In the genomic region with DNA sequence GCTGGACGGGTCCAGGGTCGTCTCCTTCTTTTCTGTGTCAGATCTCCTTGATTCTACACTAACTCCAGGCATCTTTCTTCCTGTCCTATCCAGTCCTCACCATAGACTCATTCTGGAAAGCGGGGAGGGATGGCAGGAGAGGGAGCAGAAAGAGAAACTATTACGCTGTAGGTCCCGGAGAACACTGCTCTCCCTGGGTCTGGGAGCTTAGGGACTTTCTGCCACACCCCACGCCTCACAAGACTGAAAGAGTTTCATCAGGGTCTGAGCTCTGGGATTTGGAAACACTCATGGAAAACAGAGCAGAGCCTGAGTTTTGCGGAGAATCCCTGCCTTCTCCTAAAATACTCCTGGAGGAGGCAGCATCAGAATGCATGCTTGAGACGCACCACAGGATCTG, we compare ENCODE assay signal across 10 cellular contexts. TPM values are rescaled to one million over a fixed set of nuclear protein-coding genes. Genes with fewer than 3 reads are reported as not detected.
A peak's percentile ranks its signal among the peaks of the same experiment; 100 is the strongest.
DNase-seq lines count a peak whose midpoint lies in the region; ATAC-seq and TF ChIP-seq lines count a peak whose summit lies in the region.
"Had no signal": no experiment of that assay in that cellular context is flagged by ENCODE, and none has a peak within 500 bp of the region (broad histone marks: within the 10 kb centered on the region; RNA-seq: fewer than 3 reads in every experiment).

No MANE protein-coding gene starts in this region.

- H3K36me3 ChIP-seq in right atrium auricular region (no peaks in the 10 kb centered on the region), skeletal muscle tissue (ENCODE audit: control insufficient read depth in 3 of 3, insufficient read depth in 3 of 3, low read length in 3 of 3) (no peaks in the 10 kb centered on the region), SJCRH30 (no peaks in the 10 kb centered on the region)
- H3K36me3 ChIP-seq: cardiac muscle cell had no signal

- H3K9ac ChIP-seq in skeletal muscle tissue (ENCODE audit: low read depth in 1 of 3, low read length in 3 of 3): peak overlapping the region; percentile 28 to 45 (median 45)
- H3K9ac ChIP-seq: KMS-11 had no signal

- H3K36me3 Mint-ChIP-seq in activated naive CD8-positive, alpha-beta T cell treated with anti-CD3 and anti-CD28 coated beads for 36 hours: no peaks in the 10 kb centered on the region

- TF ChIP-seq CTCF in right atrium auricular region (IDR thresholded peaks at IDR 0.05): peak in 1 of 2 donors; percentile 13

- H3K4me3 ChIP-seq in right atrium auricular region: peak overlapping the region; percentile 13 to 34
- H3K4me3 ChIP-seq in skeletal muscle tissue (ENCODE audit: low read length in 3 of 3): peak overlapping the region; percentile 6 to 63 (median 48)
- no peak overlapping the region for H3K4me3 ChIP-seq in SJCRH30
- H3K4me3 ChIP-seq: cardiac muscle cell had no signal

- peak; percentile 64 for DNase-seq in EH (ENCODE audit: low read depth)
- no peak for DNase-seq in activated naive CD8-positive, alpha-beta T cell treated with anti-CD3 and anti-CD28 coated beads for 36 hours
- DNase-seq in right atrium auricular region (ENCODE audit: low spot score): peak; percentile 79
- no peak for DNase-seq in activated CD8-positive, alpha-beta memory T cell treated with anti-CD3 and anti-CD28 coated beads for 24 hours
- DNase-seq in SJCRH30: no peak
- DNase-seq in dermis blood vessel endothelial cell: no peak

- H3K4me1 ChIP-seq in right atrium auricular region (peaks cover 0 to 11% of the 10 kb centered on the region in 2 donors), skeletal muscle tissue (ENCODE audit: control insufficient read depth in 3 of 3, insufficient read depth in 3 of 3, low read length in 3 of 3) (peaks cover 8 to 31% (median 18%) of the 10 kb centered on the region in 3 donors), SJCRH30 (peaks cover 11% of the 10 kb centered on the region)

- no peak overlapping the region for H3K4me3 Mint-ChIP-seq in activated naive CD8-positive, alpha-beta T cell treated with anti-CD3 and anti-CD28 coated beads for 36 hours

- no peak for ATAC-seq in GM21381 (IDR thresholded peaks at IDR 0.05; ENCODE audit: unreplicated experiment)

- H3K27me3 ChIP-seq in right atrium auricular region: no peaks in the 10 kb centered on the region
- no peaks in the 10 kb centered on the region for H3K27me3 ChIP-seq in skeletal muscle tissue (ENCODE audit: control insufficient read depth in 3 of 3, insufficient read depth in 3 of 3, low read length in 3 of 3)
- no peaks in the 10 kb centered on the region for H3K27me3 ChIP-seq in SJCRH30
- H3K27me3 ChIP-seq: cardiac muscle cell had no signal

- H3K27me3 Mint-ChIP-seq in activated naive CD8-positive, alpha-beta T cell treated with anti-CD3 and anti-CD28 coated beads for 36 hours: peaks cover 11% of the 10 kb centered on the region

- H3K27ac Mint-ChIP-seq in activated naive CD8-positive, alpha-beta T cell treated with anti-CD3 and anti-CD28 coated beads for 36 hours: peak overlapping the region; percentile 64

- H3K27ac ChIP-seq in right atrium auricular region (peak overlapping the region; percentile 41 to 44), skeletal muscle tissue (ENCODE audit: low read depth, low read length) (peak overlapping the region; percentile 40), SJCRH30 (no peak overlapping the region)
- H3K27ac ChIP-seq: cardiac muscle cell, KMS-11 had no signal

- H3K9me3 ChIP-seq in right atrium auricular region (no peaks in the 10 kb centered on the region), skeletal muscle tissue (ENCODE audit: control insufficient read depth in 3 of 3, low read length in 3 of 3) (no peaks in the 10 kb centered on the region), SJCRH30 (replicated peaks) (no peaks in the 10 kb centered on the region)

- H3K4me1 Mint-ChIP-seq in activated naive CD8-positive, alpha-beta T cell treated with anti-CD3 and anti-CD28 coated beads for 36 hours: peaks cover 13% of the 10 kb centered on the region

- H3K9me3 Mint-ChIP-seq in activated naive CD8-positive, alpha-beta T cell treated with anti-CD3 and anti-CD28 coated beads for 36 hours: no peaks in the 10 kb centered on the region

RNA-seq across cellular contexts. Expression of gene ASB13, which starts 38.0 kb away (rescaled TPM):
- total RNA-seq in activated naive CD8-positive, alpha-beta T cell treated with anti-CD3 and anti-CD28 coated beads for 36 hours: 10 to 100 TPM; 11.3 to 12.0 TPM
- total RNA-seq in right atrium auricular region (10 to 100 TPM; 10.5 to 14.3 TPM), skeletal muscle tissue (10.4 TPM), dermis blood vessel endothelial cell (17.5 and 17.6 TPM in 2 replicates)
- total RNA-seq in SJCRH30 (2014; rRNA removed; shearing (Covaris generic)): 1.2 and 1.3 TPM in 2 replicates

RNA-seq across cellular contexts. Expression of gene TASOR2, which starts 56.3 kb away (rescaled TPM):
- total RNA-seq in activated naive CD8-positive, alpha-beta T cell treated with anti-CD3 and anti-CD28 coated beads for 36 hours: 10 to 100 TPM; 63.4 to 63.9 TPM
- total RNA-seq in right atrium auricular region (10 to 100 TPM; 41.7 to 47.3 TPM), skeletal muscle tissue (54.3 TPM), dermis blood vessel endothelial cell (81.7 and 82.4 TPM in 2 replicates)
- 63.2 and 73.8 TPM in 2 replicates for total RNA-seq in SJCRH30 (2014; rRNA removed; shearing (Covaris generic))

Comparison
In these comparisons a context has a peak if more than half of its experiments do, and no peak if none do; other contexts are left out.
1. DNase-seq: peak in EH (single experiment) and right atrium auricular region (single experiment); none in activated naive CD8-positive, alpha-beta T cell treated with anti-CD3 and anti-CD28 coated beads for 36 hours (single experiment), activated CD8-positive, alpha-beta memory T cell treated with anti-CD3 and anti-CD28 coated beads for 24 hours (single experiment), SJCRH30 (0 of 2) and dermis blood vessel endothelial cell (single experiment).